35 cellular contexts compared by ENCODE assay signal in the genomic region with DNA sequence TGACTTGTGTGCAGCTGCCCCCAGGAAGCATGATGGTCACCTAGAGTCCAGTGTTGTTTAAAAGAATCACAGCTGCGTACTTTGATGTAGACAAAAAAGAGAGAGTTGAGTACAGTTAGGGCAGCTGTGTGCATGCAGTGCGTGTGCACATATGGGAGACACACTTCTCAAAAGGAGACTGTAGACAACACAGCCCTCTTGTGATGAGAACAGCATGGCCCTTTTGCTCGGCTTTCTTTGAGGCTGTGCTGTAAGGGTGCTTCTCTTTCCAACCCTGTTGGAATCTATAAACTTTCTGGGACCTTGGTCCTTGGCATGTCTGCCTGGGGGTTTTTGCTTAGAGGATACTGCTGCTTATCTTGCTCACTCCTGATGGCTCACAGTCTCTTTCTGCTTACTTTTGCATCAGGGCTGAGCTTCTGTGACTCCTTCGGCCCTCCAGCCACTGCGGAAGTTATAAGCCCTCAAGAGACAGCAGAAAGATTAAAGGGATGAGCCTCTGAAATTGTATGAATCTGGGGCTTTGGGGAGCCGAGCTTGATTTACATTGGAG.
DNase-seq lines count a peak whose midpoint lies in the region; ATAC-seq, FAIRE-seq and TF ChIP-seq lines count a peak whose summit lies in the region.
"Had no signal": no experiment of that assay in that cellular context is flagged by ENCODE, and none has a peak within 500 bp of the region (broad histone marks: within the 10 kb centered on the region; RNA-seq: fewer than 3 reads in every experiment).

No MANE protein-coding gene starts in this region.

- no peak overlapping the region for H3K4me2 ChIP-seq in OCI-LY7 (ENCODE audit: low read length)

- no peaks in the 10 kb centered on the region for H4K20me1 ChIP-seq in OCI-LY7 (ENCODE audit: insufficient read depth, low read length)

- CTCF ChIA-PET in OCI-LY7 (lab: Charles Lee; ENCODE audit: unreplicated experiment) = no interaction called here

- H3K27ac Mint-ChIP-seq in brain = peak overlapping the region in 3 of 5 experiments; percentile 11 to 58 (median 14)
- no peak overlapping the region for H3K27ac Mint-ChIP-seq in activated naive CD8-positive, alpha-beta T cell treated with anti-CD3 and anti-CD28 coated beads, Interleukin-2, amount 50 U/mL, for 24 hours
- H3K27ac Mint-ChIP-seq: activated naive CD4-positive, alpha-beta T cell treated with anti-CD3 and anti-CD28 coated beads for 36 hours; activated T-helper 1 cell treated with anti-CD3 and anti-CD28 coated beads, Interleukin-12 subunit alpha, Interleukin-12 subunit beta, Interleukin-2, Interleukin-4 antibody, amounts not matched to agents 30 ng/mL and 10 ng/mL and 1 ng/mL, durations not matched to agents 14 hours and 24 hours and 36 hours; nephron progenitor cell; stimulated activated naive CD8-positive, alpha-beta T cell treated with anti-CD3 and anti-CD28 coated beads, Interleukin-15, Interleukin-2, amounts not matched to agents 100 ng/mL and 50 ng/mL, for 24 hours; T-helper 1 cell treated with Interleukin-12 subunit alpha and Interleukin-12 subunit beta and Interleukin-4 antibody, amounts not matched to agents 30 μg/mL and 1 μg/mL, for 36 hours had no signal

- H3K27me3 ChIP-seq in gastrocnemius medialis = no peaks in the 10 kb centered on the region
- H3K27me3 ChIP-seq: brain microvascular endothelial cell, colonic mucosa, ovary, right atrium auricular region had no signal

- peak overlapping the region; percentile 42 to 66 (median 62) for H3K27ac ChIP-seq in gastrocnemius medialis
- H3K27ac ChIP-seq in OCI-LY7 (ENCODE audit: low read depth, low read length, poor library complexity, severe bottlenecking) = no peak overlapping the region
- H3K27ac ChIP-seq: brain microvascular endothelial cell, colonic mucosa, lower lobe of right lung, ovary, thoracic aorta had no signal

- intact Hi-C loops in gastrocnemius medialis (cut with DNase I; ENCODE audit: low total_unique reads) = no loop called here
- intact Hi-C loops in OCI-LY7 (cut with micrococcal nuclease; ENCODE audit: unreplicated experiment) = no loop called here

- H3K27me3 Mint-ChIP-seq in brain = no peaks in the 10 kb centered on the region
- H3K27me3 Mint-ChIP-seq in activated naive CD8-positive, alpha-beta T cell treated with anti-CD3 and anti-CD28 coated beads, Interleukin-2, amount 50 U/mL, for 24 hours = no peaks in the 10 kb centered on the region
- no peaks in the 10 kb centered on the region for H3K27me3 Mint-ChIP-seq in activated T-cell treated with anti-CD3 and anti-CD28 coated beads, Interleukin-2, amount 50 U/mL, for 4 hours (ENCODE audit: low read depth)
- H3K27me3 Mint-ChIP-seq: stimulated activated naive CD8-positive, alpha-beta T cell treated with anti-CD3 and anti-CD28 coated beads, Interleukin-15, Interleukin-2, amounts not matched to agents 100 ng/mL and 50 ng/mL, for 24 hours had no signal

- TF ChIP-seq CTCF in brain (conservative IDR thresholded peaks at IDR 0.05) (no peak), gastrocnemius medialis (IDR thresholded peaks at IDR 0.05 in 4 of 5, conservative IDR thresholded peaks at IDR 0.05 in 1 of 5) (no peak), OCI-LY7 (conservative IDR thresholded peaks at IDR 0.05; ENCODE audit: low read length) (no peak)

- no peak overlapping the region for H3K4me3 ChIP-seq in gastrocnemius medialis
- no peak overlapping the region for H3K4me3 ChIP-seq in OCI-LY7 (ENCODE audit: low read depth, low read length, poor library complexity, severe bottlenecking)
- H3K4me3 ChIP-seq: colonic mucosa, lower lobe of right lung, ovary, right atrium auricular region, thoracic aorta had no signal

- H3K4me1 Mint-ChIP-seq in brain = peaks cover 24% of the 10 kb centered on the region
- H3K4me1 Mint-ChIP-seq in activated naive CD8-positive, alpha-beta T cell treated with anti-CD3 and anti-CD28 coated beads, Interleukin-2, amount 50 U/mL, for 24 hours = peaks cover 12% of the 10 kb centered on the region
- H3K4me1 Mint-ChIP-seq in activated T-cell treated with anti-CD3 and anti-CD28 coated beads, Interleukin-2, amount 50 U/mL, for 4 hours (ENCODE audit: low read depth) = peaks cover 4% of the 10 kb centered on the region

- no peak for ATAC-seq in gastrocnemius medialis
- no peak for ATAC-seq in activated naive CD8-positive, alpha-beta T cell treated with anti-CD3 and anti-CD28 coated beads, Interleukin-2, amount 50 U/mL, for 24 hours
- ATAC-seq in activated T-cell treated with anti-CD3 and anti-CD28 coated beads, Interleukin-2, amount 50 U/mL, for 4 hours = no peak
- ATAC-seq: activated CD4-positive, CD25-positive, alpha-beta regulatory T cell treated with anti-CD3 and anti-CD28 coated beads, Interleukin-2, amount 50 U/mL, for 24 hours; HCT116; HepG2; lower lobe of right lung; PC-3 had no signal

- H3K9me3 ChIP-seq in gastrocnemius medialis = no peaks in the 10 kb centered on the region
- no peaks in the 10 kb centered on the region for H3K9me3 ChIP-seq in OCI-LY7 (ENCODE audit: low read length)
- H3K9me3 ChIP-seq: colonic mucosa, lower lobe of right lung, ovary, right atrium auricular region, thoracic aorta had no signal

- in situ Hi-C loops in gastrocnemius medialis (cut with MboI; ENCODE audit: low sequenced_read_pairs in 4 of 4) = no loop called here

- H3K4me1 ChIP-seq in gastrocnemius medialis (peaks cover 18 to 36% of the 10 kb centered on the region in 2 donors), OCI-LY7 (ENCODE audit: insufficient read depth, low read length, poor library complexity, severe bottlenecking) (peaks cover 14% of the 10 kb centered on the region)
- H3K4me1 ChIP-seq: colonic mucosa, lower lobe of right lung had no signal

- H3K9me3 Mint-ChIP-seq in brain = no peaks in the 10 kb centered on the region
- no peaks in the 10 kb centered on the region for H3K9me3 Mint-ChIP-seq in activated naive CD8-positive, alpha-beta T cell treated with anti-CD3 and anti-CD28 coated beads, Interleukin-2, amount 50 U/mL, for 24 hours
- H3K9me3 Mint-ChIP-seq in activated T-cell treated with anti-CD3 and anti-CD28 coated beads, Interleukin-2, amount 50 U/mL, for 4 hours = no peaks in the 10 kb centered on the region
- H3K9me3 Mint-ChIP-seq: activated naive CD4-positive, alpha-beta T cell treated with anti-CD3 and anti-CD28 coated beads for 36 hours; activated T-helper 1 cell treated with anti-CD3 and anti-CD28 coated beads, Interleukin-12 subunit alpha, Interleukin-12 subunit beta, Interleukin-2, Interleukin-4 antibody, amounts not matched to agents 30 ng/mL and 10 ng/mL and 1 ng/mL, durations not matched to agents 14 hours and 24 hours and 36 hours; nephron progenitor cell; T-helper 1 cell treated with Interleukin-12 subunit alpha and Interleukin-12 subunit beta and Interleukin-4 antibody, amounts not matched to agents 30 μg/mL and 1 μg/mL, for 36 hours had no signal

- no peaks in the 10 kb centered on the region for H3K79me2 ChIP-seq in OCI-LY7 (ENCODE audit: insufficient read depth, low read depth, low read length)

- no peak for FAIRE-seq in H54 (lab: Jason Lieb, UNC)
- FAIRE-seq: GM12892, HepG2, TTC549 had no signal

- DNase-seq in ELF-1 (ENCODE audit: low read depth, low spot score) (peak; percentile 38), islet precursor cell (peak; percentile 63), gastrocnemius medialis (no peak), H54 (ENCODE audit: insufficient read length, low spot score) (no peak), OCI-LY7 (ENCODE audit: low spot score) (no peak)
- no peak for DNase-seq in activated naive CD8-positive, alpha-beta T cell treated with anti-CD3 and anti-CD28 coated beads, Interleukin-2, amount 50 U/mL, for 24 hours
- DNase-seq in activated T-cell treated with anti-CD3 and anti-CD28 coated beads, Interleukin-2, amount 50 U/mL, for 4 hours = no peak
- DNase-seq: activated CD4-positive, alpha-beta T cell treated with anti-CD3 and anti-CD28 coated beads, Interleukin-2, amount 50 U/mL, for 48 hours; activated naive CD4-positive, alpha-beta T cell treated with anti-CD3 and anti-CD28 coated beads for 36 hours; brain microvascular endothelial cell; colonic mucosa; effector CD8-positive, alpha-beta T cell; glutamatergic neuron; Karpas-422; lower lobe of right lung; NCI-H1417 treated with DMSO at 0.1 percent for 48 hours; NCI-H2029 treated with DMSO at 0.1 percent for 48 hours; NCI-H526 treated with DMSO at 0.1 percent for 48 hours; nephron progenitor cell; NK-92 treated with Interleukin-12 subunit alpha and Interleukin-12 subunit beta, amount 100 ng/mL, for 24 hours; ovary; stimulated activated CD4-positive, alpha-beta T cell treated with anti-CD3 and anti-CD28 coated beads, Interleukin-2, amount 100 ng/mL, for 24 hours; stimulated activated CD8-positive, alpha-beta memory T cell treated with anti-CD3 and anti-CD28 coated beads, Interleukin-4, amount 100 ng/mL, for 48 hours had no signal

- TF ChIP-seq POLR2A in gastrocnemius medialis (IDR thresholded peaks at IDR 0.05) = no peak
- TF ChIP-seq POLR2A in H54 (IDR thresholded peaks at IDR 0.05; ENCODE audit: low read depth, low read length) = no peak

- POLR2A ChIA-PET in OCI-LY7 (lab: Charles Lee) = no interaction called here

- H3K4me3 Mint-ChIP-seq in brain = no peak overlapping the region
- no peak overlapping the region for H3K4me3 Mint-ChIP-seq in activated naive CD8-positive, alpha-beta T cell treated with anti-CD3 and anti-CD28 coated beads, Interleukin-2, amount 50 U/mL, for 24 hours
- H3K4me3 Mint-ChIP-seq in activated T-cell treated with anti-CD3 and anti-CD28 coated beads, Interleukin-2, amount 50 U/mL, for 4 hours = no peak overlapping the region
- H3K4me3 Mint-ChIP-seq: activated naive CD4-positive, alpha-beta T cell treated with anti-CD3 and anti-CD28 coated beads for 36 hours; activated T-helper 1 cell treated with anti-CD3 and anti-CD28 coated beads, Interleukin-12 subunit alpha, Interleukin-12 subunit beta, Interleukin-2, Interleukin-4 antibody, amounts not matched to agents 30 ng/mL and 10 ng/mL and 1 ng/mL, durations not matched to agents 14 hours and 24 hours and 36 hours; nephron progenitor cell; stimulated activated naive CD8-positive, alpha-beta T cell treated with anti-CD3 and anti-CD28 coated beads, Interleukin-15, Interleukin-2, amounts not matched to agents 100 ng/mL and 50 ng/mL, for 24 hours; T-helper 1 cell treated with Interleukin-12 subunit alpha and Interleukin-12 subunit beta and Interleukin-4 antibody, amounts not matched to agents 30 μg/mL and 1 μg/mL, for 36 hours had no signal

- H3K36me3 ChIP-seq in gastrocnemius medialis = no peaks in the 10 kb centered on the region
- H3K36me3 ChIP-seq in OCI-LY7 (ENCODE audit: insufficient read depth, low read length) = no peaks in the 10 kb centered on the region
- H3K36me3 ChIP-seq: brain microvascular endothelial cell, colonic mucosa, lower lobe of right lung, ovary, right atrium auricular region, thoracic aorta had no signal

- no peaks in the 10 kb centered on the region for H3K36me3 Mint-ChIP-seq in brain
- H3K36me3 Mint-ChIP-seq in activated naive CD8-positive, alpha-beta T cell treated with anti-CD3 and anti-CD28 coated beads, Interleukin-2, amount 50 U/mL, for 24 hours (ENCODE audit: low read depth) = no peaks in the 10 kb centered on the region
- H3K36me3 Mint-ChIP-seq in activated T-cell treated with anti-CD3 and anti-CD28 coated beads, Interleukin-2, amount 50 U/mL, for 4 hours (ENCODE audit: insufficient read depth) = no peaks in the 10 kb centered on the region

- no peaks in the 10 kb centered on the region for H3K9me2 ChIP-seq in OCI-LY7 (ENCODE audit: insufficient read depth, low read length)

- BruUV-seq in OCI-LY7 (replicated peaks; lab: Mats Ljungman, UMichigan) = no TSS peak

- no peak overlapping the region for H2AFZ ChIP-seq in OCI-LY7 (ENCODE audit: low read length)

Comparison
In these comparisons a context has a peak if more than half of its experiments do, and no peak if none do; other contexts are left out.
1. DNase-seq: peak in ELF-1 (single experiment) and islet precursor cell (single experiment); none in gastrocnemius medialis (0 of 2), H54 (single experiment), OCI-LY7 (single experiment), activated naive CD8-positive, alpha-beta T cell treated with anti-CD3 and anti-CD28 coated beads, Interleukin-2, amount 50 U/mL, for 24 hours (single experiment) and activated T-cell treated with anti-CD3 and anti-CD28 coated beads, Interleukin-2, amount 50 U/mL, for 4 hours (single experiment).